Comparison of ENCODE assay signal across 29 cellular contexts in the genomic region with DNA sequence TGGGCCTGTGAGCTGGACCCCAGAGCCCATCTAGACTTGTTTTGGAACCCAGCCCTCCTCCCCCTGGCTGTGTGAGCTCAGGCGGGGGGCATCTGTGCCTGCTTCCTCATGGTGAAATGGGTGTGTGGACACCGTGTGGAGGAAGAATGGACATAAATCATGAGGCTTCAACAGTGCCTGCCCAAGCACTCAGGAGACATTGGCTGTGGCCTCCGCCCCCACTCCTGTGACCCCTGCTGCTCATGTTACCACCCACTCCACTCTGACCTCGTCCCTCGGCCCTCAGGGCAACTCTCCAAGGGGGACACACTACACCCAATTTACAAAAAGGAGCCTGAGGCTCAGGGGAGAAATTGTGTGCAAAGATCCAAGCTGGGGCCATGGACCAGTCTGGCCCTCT.
"Had no signal": no experiment of that assay in that cellular context is flagged by ENCODE, and none has a peak within 500 bp of the region (broad histone marks: within the 10 kb centered on the region; RNA-seq: fewer than 3 reads in every experiment).

No MANE protein-coding gene starts in this region.

- H3K4me3 Mint-ChIP-seq: activated CD4-positive, alpha-beta memory T cell treated with anti-CD3 and anti-CD28 coated beads, Interleukin-2, amount 10 ng/mL, durations not matched to agents 7 days and 5 days; activated CD4-positive, alpha-beta T cell treated with anti-CD3 and anti-CD28 coated beads, Interleukin-2, amount 10 ng/mL, durations not matched to agents 7 days and 5 days; activated naive CD4-positive, alpha-beta T cell treated with anti-CD3 and anti-CD28 coated beads, Interleukin-2, amount 10 ng/mL, durations not matched to agents 7 days and 5 days; activated naive CD8-positive, alpha-beta T cell treated with anti-CD3 and anti-CD28 coated beads, Interleukin-2, amount 10 ng/mL, durations not matched to agents 7 days and 5 days; activated T-cell treated with anti-CD3 and anti-CD28 coated beads, Interleukin-2, amount 50 U/mL, for 24 hours; activated T-cell treated with anti-CD3 and anti-CD28 coated beads, Interleukin-2, amount 50 U/mL, for 72 hours; central memory CD8-positive, alpha-beta T cell; dendritic cell treated with granulocyte-macrophage colony-stimulating factor and Interleukin-4, amounts not matched to agents 40 ng/mL and 50 ng/mL, for 4 days; endodermal cell; WTC11 had no signal

- H3K27me3 ChIP-seq: ascending aorta, brain microvascular endothelial cell, dorsolateral prefrontal cortex had no signal

- H3K27ac Mint-ChIP-seq: activated CD4-positive, alpha-beta memory T cell treated with anti-CD3 and anti-CD28 coated beads, Interleukin-2, amount 10 ng/mL, durations not matched to agents 7 days and 5 days; activated CD4-positive, alpha-beta T cell treated with anti-CD3 and anti-CD28 coated beads, Interleukin-2, amount 10 ng/mL, durations not matched to agents 7 days and 5 days; activated naive CD4-positive, alpha-beta T cell treated with anti-CD3 and anti-CD28 coated beads, Interleukin-2, amount 10 ng/mL, durations not matched to agents 7 days and 5 days; activated naive CD8-positive, alpha-beta T cell treated with anti-CD3 and anti-CD28 coated beads, Interleukin-2, amount 10 ng/mL, durations not matched to agents 7 days and 5 days; activated T-cell treated with anti-CD3 and anti-CD28 coated beads, Interleukin-2, amount 50 U/mL, for 24 hours; activated T-cell treated with anti-CD3 and anti-CD28 coated beads, Interleukin-2, amount 50 U/mL, for 72 hours; dendritic cell treated with granulocyte-macrophage colony-stimulating factor and Interleukin-4, amounts not matched to agents 40 ng/mL and 50 ng/mL, for 4 days; endodermal cell; WTC11 had no signal

- H3K9me3 ChIP-seq: ascending aorta had no signal

- DNase-seq: activated CD4-positive, alpha-beta memory T cell treated with anti-CD3 and anti-CD28 coated beads, Interleukin-2, amount 10 ng/mL, durations not matched to agents 7 days and 5 days; activated CD4-positive, alpha-beta T cell treated with anti-CD3 and anti-CD28 coated beads for 1 hour; activated CD4-positive, alpha-beta T cell treated with anti-CD3 and anti-CD28 coated beads for 4 hours; activated CD4-positive, alpha-beta T cell treated with anti-CD3 and anti-CD28 coated beads, Interleukin-2, amount 10 ng/mL, durations not matched to agents 7 days and 5 days; activated CD4-positive, alpha-beta T cell treated with anti-CD3 and anti-CD28 coated beads, Interleukin-2, amount 50 U/mL, for 4 hours; activated CD8-positive, alpha-beta memory T cell treated with anti-CD3 and anti-CD28 coated beads, Interleukin-2, amount 50 U/mL, for 48 hours; activated gamma-delta T cell; activated naive CD4-positive, alpha-beta T cell; activated naive CD4-positive, alpha-beta T cell treated with anti-CD3 and anti-CD28 coated beads, Interleukin-2, amount 10 ng/mL, durations not matched to agents 7 days and 5 days; activated naive CD8-positive, alpha-beta T cell treated with anti-CD3 and anti-CD28 coated beads, Interleukin-2, amount 10 ng/mL, durations not matched to agents 7 days and 5 days; activated T-cell treated with anti-CD3 and anti-CD28 coated beads for 4 hours; activated T-cell treated with anti-CD3 and anti-CD28 coated beads, Interleukin-2, amount 50 U/mL, for 24 hours; activated T-cell treated with anti-CD3 and anti-CD28 coated beads, Interleukin-2, amount 50 U/mL, for 72 hours; brain microvascular endothelial cell; dorsolateral prefrontal cortex; effector memory CD4-positive, alpha-beta T cell; endodermal cell; foreskin fibroblast; T-helper 2 cell had no signal

- H3K36me3 Mint-ChIP-seq: activated naive CD4-positive, alpha-beta T cell treated with anti-CD3 and anti-CD28 coated beads, Interleukin-2, amount 50 U/mL, for 72 hours had no signal

- FAIRE-seq: bronchial epithelial cell, frontal cortex, TTC549 had no signal

- H3K27me3 Mint-ChIP-seq: activated CD4-positive, alpha-beta memory T cell treated with anti-CD3 and anti-CD28 coated beads, Interleukin-2, amount 10 ng/mL, durations not matched to agents 7 days and 5 days; activated CD4-positive, alpha-beta T cell treated with anti-CD3 and anti-CD28 coated beads, Interleukin-2, amount 10 ng/mL, durations not matched to agents 7 days and 5 days; activated naive CD4-positive, alpha-beta T cell treated with anti-CD3 and anti-CD28 coated beads, Interleukin-2, amount 10 ng/mL, durations not matched to agents 7 days and 5 days; activated naive CD8-positive, alpha-beta T cell treated with anti-CD3 and anti-CD28 coated beads, Interleukin-2, amount 10 ng/mL, durations not matched to agents 7 days and 5 days; activated T-cell treated with anti-CD3 and anti-CD28 coated beads, Interleukin-2, amount 50 U/mL, for 24 hours; central memory CD8-positive, alpha-beta T cell; dendritic cell treated with granulocyte-macrophage colony-stimulating factor and Interleukin-4, amounts not matched to agents 40 ng/mL and 50 ng/mL, for 4 days had no signal

- H3K4me1 Mint-ChIP-seq: WTC11 had no signal

- H3K4me3 ChIP-seq: ascending aorta, coronary artery, dorsolateral prefrontal cortex had no signal

- ATAC-seq: activated naive CD4-positive, alpha-beta T cell treated with anti-CD3 and anti-CD28 coated beads, Interleukin-2, amount 50 U/mL, for 72 hours; activated T-cell treated with anti-CD3 and anti-CD28 coated beads, Interleukin-2, amount 50 U/mL, for 72 hours; WTC11 had no signal

- H3K9me3 Mint-ChIP-seq: activated CD4-positive, alpha-beta memory T cell treated with anti-CD3 and anti-CD28 coated beads, Interleukin-2, amount 10 ng/mL, durations not matched to agents 7 days and 5 days; activated CD4-positive, alpha-beta T cell treated with anti-CD3 and anti-CD28 coated beads, Interleukin-2, amount 10 ng/mL, durations not matched to agents 7 days and 5 days; activated naive CD4-positive, alpha-beta T cell treated with anti-CD3 and anti-CD28 coated beads, Interleukin-2, amount 10 ng/mL, durations not matched to agents 7 days and 5 days; activated naive CD4-positive, alpha-beta T cell treated with anti-CD3 and anti-CD28 coated beads, Interleukin-2, amount 50 U/mL, for 72 hours; activated naive CD8-positive, alpha-beta T cell treated with anti-CD3 and anti-CD28 coated beads, Interleukin-2, amount 10 ng/mL, durations not matched to agents 7 days and 5 days; activated T-cell treated with anti-CD3 and anti-CD28 coated beads, Interleukin-2, amount 50 U/mL, for 24 hours; activated T-cell treated with anti-CD3 and anti-CD28 coated beads, Interleukin-2, amount 50 U/mL, for 72 hours; central memory CD8-positive, alpha-beta T cell; dendritic cell treated with granulocyte-macrophage colony-stimulating factor and Interleukin-4, amounts not matched to agents 40 ng/mL and 50 ng/mL, for 4 days; endodermal cell; WTC11 had no signal

- H3K27ac ChIP-seq: ascending aorta, brain microvascular endothelial cell, coronary artery, VCaP had no signal
